In the genomic region with DNA sequence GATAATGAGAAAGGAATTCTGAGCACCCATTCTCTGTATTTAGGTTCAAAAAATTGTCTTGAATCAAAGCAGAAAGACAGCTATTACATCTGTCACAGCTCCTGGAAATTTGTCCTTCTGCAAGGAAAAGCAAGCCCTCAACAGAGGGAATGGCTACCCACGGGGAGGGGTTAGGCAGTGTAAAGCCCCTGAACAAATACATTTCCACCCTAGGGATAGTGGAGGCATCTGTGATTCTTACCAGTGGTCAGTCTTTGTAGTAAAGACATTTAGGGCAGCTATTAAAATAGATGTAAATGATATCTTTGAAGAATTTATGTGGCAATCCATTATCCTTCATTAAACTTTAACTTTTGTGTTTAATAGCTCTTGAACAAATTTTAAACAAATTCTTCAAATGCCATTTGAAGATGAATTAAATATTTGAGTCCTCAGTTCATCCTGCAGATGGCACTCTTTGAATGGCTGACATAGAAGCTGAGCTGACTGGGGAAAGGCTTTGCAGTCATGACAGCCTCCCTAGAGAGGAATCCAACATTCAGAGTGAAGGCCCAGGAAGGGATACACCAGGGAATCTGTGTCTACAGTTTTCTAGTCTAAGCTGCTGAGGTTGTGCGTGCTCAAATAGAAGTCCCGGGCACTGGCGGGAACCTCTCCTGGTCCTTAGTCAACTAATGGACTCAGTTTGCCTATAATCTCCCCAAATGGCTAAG, we compare ENCODE assay signal across 9 cellular contexts.
DNase-seq lines count a peak whose midpoint lies in the region; ATAC-seq and TF ChIP-seq lines count a peak whose summit lies in the region.
"Had no signal": no experiment of that assay in that cellular context is flagged by ENCODE, and none has a peak within 500 bp of the region (broad histone marks: within the 10 kb centered on the region; RNA-seq: fewer than 3 reads in every experiment).

No MANE protein-coding gene starts in this region.

- H3K36me3 ChIP-seq in PC-9 (ENCODE audit: low read depth) = no peaks in the 10 kb centered on the region
- H3K36me3 ChIP-seq: neutrophil had no signal

- no peaks in the 10 kb centered on the region for H3K4me1 ChIP-seq in PC-9 (replicated peaks; ENCODE audit: insufficient read depth)

- intact Hi-C loops in PC-9 (cut with micrococcal nuclease; ENCODE audit: unreplicated experiment) = loop anchor here (1.0 to 2.0 kb wide), 3 partner anchors 117 to 207 kb away; no protein-coding TSS in a partner anchor

- no peak overlapping the region for H2AFZ ChIP-seq in PC-9

- H4K20me1 ChIP-seq in PC-9 (ENCODE audit: insufficient read depth) = no peaks in the 10 kb centered on the region

- DNase-seq in DMS53 treated with DMSO at 0.1 percent for 48 hours (lab: John Stamatoyannopoulos, UW; ENCODE audit: unreplicated experiment) (peak; percentile 14), PC-9 (peak in 1 of 2 experiments; percentile 21), myocyte (ENCODE audit: low read depth) (peak; percentile 72)
- DNase-seq in Jurkat, Clone E6-1 (ENCODE audit: low read depth, low spot score) = peak; percentile 25
- DNase-seq in activated CD4-positive, alpha-beta T cell treated with anti-CD3 and anti-CD28 coated beads for 4 hours = no peak
- no peak for DNase-seq in activated naive CD4-positive, alpha-beta T cell treated with anti-CD3 and anti-CD28 coated beads, Interleukin-2, amount 50 U/mL, for 16 hours

- no peak overlapping the region for H3K27ac ChIP-seq in PC-9
- H3K27ac ChIP-seq: neutrophil had no signal

- H3K9me3 ChIP-seq in PC-9 (ENCODE audit: insufficient read depth, low read depth) = no peaks in the 10 kb centered on the region
- H3K9me3 ChIP-seq: neutrophil had no signal

- H3K4me2 ChIP-seq in PC-9 = no peak overlapping the region

- H3K4me3 ChIP-seq in Jurkat, Clone E6-1 (ENCODE audit: low read length) = no peak overlapping the region
- H3K4me3 ChIP-seq in PC-9 = no peak overlapping the region

- H3K27me3 ChIP-seq in PC-9 (ENCODE audit: insufficient read depth, low read depth) = peaks cover 25% of the 10 kb centered on the region

- POLR2A ChIA-PET in PC-9 (lab: Charles Lee; ENCODE audit: unreplicated experiment) = no interaction called here

- peak; percentile 64 for TF ChIP-seq CTCF in PC-9 (conservative IDR thresholded peaks at IDR 0.05)

- peak; percentile 50 for ATAC-seq in esophagus mucosa
- no peak for ATAC-seq in GM21825 (IDR thresholded peaks at IDR 0.05; ENCODE audit: unreplicated experiment)

- no TSS peak for BruUV-seq in PC-9 (replicated peaks; lab: Mats Ljungman, UMichigan)

- CTCF ChIA-PET in PC-9 (lab: Charles Lee) = interaction anchor here (0.6 to 1.1 kb wide), 5 partner anchors 34 to 285 kb away, joined by 3 to 4 read pairs (median 3); no protein-coding TSS in a partner anchor

- H3K79me2 ChIP-seq in PC-9 (ENCODE audit: low read depth) = no peaks in the 10 kb centered on the region

- no peaks in the 10 kb centered on the region for H3F3A ChIP-seq in PC-9 (ENCODE audit: insufficient read depth, low read depth)

- H3K9me2 ChIP-seq in PC-9 (ENCODE audit: insufficient read depth) = no peaks in the 10 kb centered on the region

Comparison
In these comparisons a context has a peak if more than half of its experiments do, and no peak if none do; other contexts are left out.
1. DNase-seq: peak in DMS53 treated with DMSO at 0.1 percent for 48 hours (single experiment), Jurkat, Clone E6-1 (single experiment) and myocyte (single experiment); none in activated CD4-positive, alpha-beta T cell treated with anti-CD3 and anti-CD28 coated beads for 4 hours (0 of 2) and activated naive CD4-positive, alpha-beta T cell treated with anti-CD3 and anti-CD28 coated beads, Interleukin-2, amount 50 U/mL, for 16 hours (single experiment).